In genomic region chrX:56978172-56978571, GRCh38 we compare ENCODE assay signal across 8 cellular contexts. TPM values are rescaled to one million over a fixed set of nuclear protein-coding genes. Genes with fewer than 3 reads are reported as not detected.
DNase-seq lines count a peak whose midpoint lies in the region; ATAC-seq, FAIRE-seq and TF ChIP-seq lines count a peak whose summit lies in the region.

No MANE protein-coding gene starts in this region.

- intact Hi-C loops in naive thymus-derived CD4-positive, alpha-beta T cell (cut with micrococcal nuclease): loop anchor here (1.0 to 10.0 kb wide), 9 partner anchors 144 to 1813 kb away; partner anchors contain the start of genes SPIN2B (in 1 of the 2) and ZXDA (in 1 of the 2)

- H3K9me3 ChIP-seq in CD4-positive, CD25-positive, alpha-beta regulatory T cell (ENCODE audit: control insufficient read depth in 2 of 2, low read length in 2 of 2): no peaks in the 10 kb centered on the region
- H3K9me3 ChIP-seq in naive thymus-derived CD4-positive, alpha-beta T cell (ENCODE audit: control insufficient read depth in 2 of 3, low read length in 3 of 3): no peaks in the 10 kb centered on the region

- H3K4me1 ChIP-seq in CD4-positive, CD25-positive, alpha-beta regulatory T cell (ENCODE audit: control insufficient read depth, insufficient read depth, low read length, poor library complexity, severe bottlenecking): no peaks in the 10 kb centered on the region
- H3K4me1 ChIP-seq in naive thymus-derived CD4-positive, alpha-beta T cell (ENCODE audit: control insufficient read depth in 2 of 2, insufficient read depth in 2 of 2, low read length in 2 of 2): no peaks in the 10 kb centered on the region

- ATAC-seq in CD4-positive, CD25-positive, alpha-beta regulatory T cell (ENCODE audit: low read depth in 2 of 2): peak; percentile 61 to 77
- ATAC-seq in GM18508 (IDR thresholded peaks at IDR 0.05; ENCODE audit: insufficient read depth, unreplicated experiment) (peak; percentile 83), HG02852 (IDR thresholded peaks at IDR 0.05; ENCODE audit: unreplicated experiment) (peak; percentile 97)
- peak; percentile 72 for ATAC-seq in naive thymus-derived CD4-positive, alpha-beta T cell

- POLR2A ChIA-PET in naive thymus-derived CD4-positive, alpha-beta T cell (lab: Charles Lee): interaction anchor here (0.7 kb wide), 1 partner anchor 13 kb away, joined by 3 read pairs; no protein-coding TSS in a partner anchor

- no peaks in the 10 kb centered on the region for H3K36me3 Mint-ChIP-seq in CD4-positive, CD25-positive, alpha-beta regulatory T cell
- peaks cover 0 to 6% (median 2%) of the 10 kb centered on the region in 5 donors for H3K36me3 Mint-ChIP-seq in naive thymus-derived CD4-positive, alpha-beta T cell

- H3K27ac Mint-ChIP-seq in CD4-positive, CD25-positive, alpha-beta regulatory T cell: no peak overlapping the region
- peak overlapping the region in 5 of 9 donors; percentile 4 to 75 (median 27) for H3K27ac Mint-ChIP-seq in naive thymus-derived CD4-positive, alpha-beta T cell

- peak; percentile 26 for FAIRE-seq in TTC549 (lab: Jason Lieb, UNC)

- H3K27me3 Mint-ChIP-seq in CD4-positive, CD25-positive, alpha-beta regulatory T cell: no peaks in the 10 kb centered on the region
- H3K27me3 Mint-ChIP-seq in naive thymus-derived CD4-positive, alpha-beta T cell: no peaks in the 10 kb centered on the region

- H3K27ac ChIP-seq in CD4-positive, CD25-positive, alpha-beta regulatory T cell (ENCODE audit: insufficient read depth, low read length, poor library complexity, severe bottlenecking): no peak overlapping the region
- H3K27ac ChIP-seq in naive thymus-derived CD4-positive, alpha-beta T cell (ENCODE audit: low read depth, low read length): no peak overlapping the region

- CTCF ChIA-PET in naive thymus-derived CD4-positive, alpha-beta T cell (lab: Charles Lee): interaction anchor here (0.6 to 1.9 kb wide), 13 partner anchors 10 to 1255 kb away, joined by 3 to 8 read pairs (median 4); partner anchors contain the start of gene SPIN3

- H3K4me3 ChIP-seq in CD4-positive, CD25-positive, alpha-beta regulatory T cell (ENCODE audit: low read depth, low read length): no peak overlapping the region
- H3K4me3 ChIP-seq in epithelial cell of esophagus (ENCODE audit: low read length): no peak overlapping the region
- H3K4me3 ChIP-seq in naive thymus-derived CD4-positive, alpha-beta T cell (ENCODE audit: low read length): no peak overlapping the region

- no peaks in the 10 kb centered on the region for H3K27me3 ChIP-seq in CD4-positive, CD25-positive, alpha-beta regulatory T cell (ENCODE audit: control insufficient read depth, insufficient read depth, low read length)
- H3K27me3 ChIP-seq in naive thymus-derived CD4-positive, alpha-beta T cell (ENCODE audit: control insufficient read depth in 2 of 2, insufficient read depth in 2 of 2, low read length in 2 of 2): no peaks in the 10 kb centered on the region

- H3K4me1 Mint-ChIP-seq in CD4-positive, CD25-positive, alpha-beta regulatory T cell: no peaks in the 10 kb centered on the region
- H3K4me1 Mint-ChIP-seq in naive thymus-derived CD4-positive, alpha-beta T cell: peaks cover 0 to 6% (median 0%) of the 10 kb centered on the region in 7 donors

- H3K36me3 ChIP-seq in CD4-positive, CD25-positive, alpha-beta regulatory T cell (ENCODE audit: control insufficient read depth, insufficient read depth, low read length): peaks cover 10% of the 10 kb centered on the region
- no peaks in the 10 kb centered on the region for H3K36me3 ChIP-seq in naive thymus-derived CD4-positive, alpha-beta T cell (ENCODE audit: control insufficient read depth in 2 of 3, insufficient read depth in 3 of 3, low read length in 3 of 3)

- peak; percentile 67 for TF ChIP-seq CTCF in epithelial cell of esophagus (IDR thresholded peaks at IDR 0.05; ENCODE audit: insufficient read depth, low read depth, low read length, missing control alignments)

- DNase-seq in CD4-positive, CD25-positive, alpha-beta regulatory T cell: peak; percentile 13 to 80 (median 53)
- DNase-seq in NCI-H1105 treated with DMSO at 0.1 percent for 48 hours (lab: John Stamatoyannopoulos, UW) (peak; percentile 41), epithelial cell of esophagus (ENCODE audit: low read depth) (peak; percentile 59), UCSD-AML1 (lab: John Stamatoyannopoulos, UW; ENCODE audit: unreplicated experiment) (no peak)
- peak in 8 of 9 donors; percentile 19 to 72 (median 56) for DNase-seq in naive thymus-derived CD4-positive, alpha-beta T cell

- peaks cover 0 to 1% (median 0%) of the 10 kb centered on the region in 7 donors for H3K9me3 Mint-ChIP-seq in CD4-positive, CD25-positive, alpha-beta regulatory T cell
- H3K9me3 Mint-ChIP-seq in naive thymus-derived CD4-positive, alpha-beta T cell: no peaks in the 10 kb centered on the region

- no peak overlapping the region for H3K4me3 Mint-ChIP-seq in CD4-positive, CD25-positive, alpha-beta regulatory T cell
- H3K4me3 Mint-ChIP-seq in naive thymus-derived CD4-positive, alpha-beta T cell: no peak overlapping the region

RNA-seq across cellular contexts. Expression of gene SPIN3, which starts 17.2 kb away (rescaled TPM):
- 6.9 TPM for total RNA-seq in CD4-positive, CD25-positive, alpha-beta regulatory T cell
- polyA plus RNA-seq in CD4-positive, CD25-positive, alpha-beta regulatory T cell: 1 to 10 TPM; 4.4 to 5.9 (median 5.7) TPM
- 10 to 100 TPM in 4 of 5 experiments, 1 to 10 TPM in 1; 8.8 to 24.2 (median 13.5) TPM for total RNA-seq in naive thymus-derived CD4-positive, alpha-beta T cell
- 1 to 10 TPM; 4.4 to 5.2 TPM for polyA plus RNA-seq in naive thymus-derived CD4-positive, alpha-beta T cell

Comparison
In these comparisons a context has a peak if more than half of its experiments do, and no peak if none do; other contexts are left out.
1. H3K27ac Mint-ChIP-seq: peak in naive thymus-derived CD4-positive, alpha-beta T cell (5 of 9); none in CD4-positive, CD25-positive, alpha-beta regulatory T cell (0 of 3).
2. Peak in every context shown above with its lines, with median percentiles within 50 percentile points of each other: ATAC-seq.